In genomic region chr9:94016744-94017143, GRCh38 we compare ENCODE assay signal across 1 cellular context.
TF ChIP-seq lines count a peak whose summit lies in the region.

No MANE protein-coding gene starts in this region.

TF ChIP-seq in H1, 55 proteins besides CTCF, POLR2A, EP300 and RAD21:
- no peak for TF ChIP-seq KDM1A (IDR thresholded peaks at IDR 0.05; ENCODE audit: borderline replicate concordance, low read length)
- TF ChIP-seq JUND (IDR thresholded peaks at IDR 0.05; ENCODE audit: low read length) = no peak
- TF ChIP-seq NRF1 (IDR thresholded peaks at IDR 0.05; ENCODE audit: low read depth, low read length) = no peak
- no peak for TF ChIP-seq FOSL1 (IDR thresholded peaks at IDR 0.05; ENCODE audit: insufficient read depth, low read depth, low read length)
- TF ChIP-seq RXRA (IDR thresholded peaks at IDR 0.05; ENCODE audit: insufficient read depth, low read depth, low read length) = no peak
- no peak for TF ChIP-seq EGR1 (IDR thresholded peaks at IDR 0.05; ENCODE audit: borderline replicate concordance, low read depth, low read length)
